Comparison of ENCODE assay signal across 9 cellular contexts in the genomic region with DNA sequence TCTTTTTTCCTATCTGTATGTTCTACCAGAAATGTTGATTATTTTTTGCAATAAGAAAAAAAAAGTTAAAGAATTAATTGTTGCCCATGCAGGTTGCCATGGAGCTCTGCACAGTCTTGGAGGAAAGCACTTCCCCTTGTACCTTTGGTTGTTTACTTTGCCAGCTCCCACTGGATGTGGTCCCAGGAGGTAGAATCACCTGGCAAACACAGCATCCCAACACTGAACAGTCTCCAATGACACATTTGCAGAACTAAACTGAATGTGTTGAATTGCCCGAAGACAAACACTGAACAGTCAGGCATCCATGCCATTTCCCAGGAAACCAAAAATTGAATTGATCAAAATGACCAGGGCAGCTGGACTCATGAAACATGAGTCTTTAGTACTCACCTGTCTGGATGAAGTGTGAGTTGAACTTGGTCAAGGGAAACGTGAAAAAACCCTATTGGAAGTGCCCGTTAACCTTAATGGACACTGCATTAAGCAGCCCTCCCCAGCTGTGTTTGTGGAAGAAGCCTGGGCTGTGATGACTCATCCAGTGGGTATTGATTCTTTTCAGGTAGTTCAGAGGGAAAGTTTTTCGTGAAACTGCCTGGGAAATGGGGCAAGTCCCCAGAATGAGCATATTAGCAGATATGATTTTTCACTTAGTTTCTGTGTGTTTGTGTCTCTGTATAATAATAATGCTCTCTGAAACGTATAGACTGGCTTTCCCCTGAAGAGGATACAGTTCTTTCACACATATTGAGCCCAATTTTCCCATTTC.
DNase-seq lines count a peak whose midpoint lies in the region; ATAC-seq and TF ChIP-seq lines count a peak whose summit lies in the region.
"Had no signal": no experiment of that assay in that cellular context is flagged by ENCODE, and none has a peak within 500 bp of the region (broad histone marks: within the 10 kb centered on the region; RNA-seq: fewer than 3 reads in every experiment).

No MANE protein-coding gene starts in this region.

- peaks cover 5% of the 10 kb centered on the region for H3K36me3 Mint-ChIP-seq in nephron progenitor cell (ENCODE audit: low read depth)

- no peak overlapping the region for H2AFZ ChIP-seq in SK-N-SH (ENCODE audit: low read depth)

- H3K27ac Mint-ChIP-seq in nephron progenitor cell = peak overlapping the region; percentile 64

- no peaks in the 10 kb centered on the region for H3K9me2 ChIP-seq in SK-N-SH

- no peaks in the 10 kb centered on the region for H3K4me1 ChIP-seq in SK-N-SH (ENCODE audit: control insufficient read depth in 1 of 2, insufficient read depth in 2 of 2, low read depth in 1 of 2, low read length in 1 of 2)
- H3K4me1 ChIP-seq: sigmoid colon had no signal

- no peaks in the 10 kb centered on the region for H3K79me2 ChIP-seq in SK-N-SH (ENCODE audit: insufficient read depth)

- peak; percentile 37 for ATAC-seq in GM19324 (IDR thresholded peaks at IDR 0.05; ENCODE audit: low FRiP score, unreplicated experiment)
- ATAC-seq in HG02852 (IDR thresholded peaks at IDR 0.05; ENCODE audit: unreplicated experiment) = peak; percentile 59

- no peaks in the 10 kb centered on the region for H3K9me3 ChIP-seq in SK-N-SH
- H3K9me3 ChIP-seq: sigmoid colon had no signal

- no peak overlapping the region for H3K9ac ChIP-seq in SK-N-SH

- H3K36me3 ChIP-seq in SK-N-SH (replicated peaks in 1 of 2; ENCODE audit: control insufficient read depth in 1 of 2, insufficient read depth in 2 of 2, low read length in 1 of 2) = no peaks in the 10 kb centered on the region
- H3K36me3 ChIP-seq: sigmoid colon had no signal

- TF ChIP-seq EP300 in SK-N-SH (IDR thresholded peaks at IDR 0.05; ENCODE audit: borderline replicate concordance in 1 of 2, low read depth in 1 of 2, low read length in 1 of 2) = no peak

- POLR2A ChIA-PET in SK-N-SH (lab: Yijun Ruan, JAX) = no interaction called here

- no peaks in the 10 kb centered on the region for H3K27me3 ChIP-seq in SK-N-SH (ENCODE audit: insufficient read depth)
- H3K27me3 ChIP-seq: sigmoid colon had no signal

- DNase-seq in NCI-H345 treated with DMSO at 0.1 percent for 48 hours (lab: John Stamatoyannopoulos, UW; ENCODE audit: unreplicated experiment) = peak; percentile 23
- DNase-seq in nephron progenitor cell = no peak
- no peak for DNase-seq in SK-N-SH
- no peak for DNase-seq in stimulated activated CD8-positive, alpha-beta memory T cell treated with anti-CD3 and anti-CD28 coated beads, Interleukin-4, amount 100 ng/mL, for 48 hours
- DNase-seq in MV-4-11 (lab: John Stamatoyannopoulos, UW) = no peak
- DNase-seq: sigmoid colon had no signal

- H3K27me3 Mint-ChIP-seq in nephron progenitor cell (ENCODE audit: low read depth, poor library complexity) = no peaks in the 10 kb centered on the region

- no peak overlapping the region for H3K4me3 ChIP-seq in SK-N-SH (ENCODE audit: low read depth in 2 of 2, low read length in 1 of 2)
- H3K4me3 ChIP-seq: sigmoid colon had no signal

- H4K20me1 ChIP-seq in SK-N-SH (ENCODE audit: insufficient read depth) = no peaks in the 10 kb centered on the region

- no peak for TF ChIP-seq RAD21 in SK-N-SH (IDR thresholded peaks at IDR 0.05; ENCODE audit: low read length)

- H3K9me3 Mint-ChIP-seq in nephron progenitor cell = peaks cover 7% of the 10 kb centered on the region

- TF ChIP-seq CTCF in nephron progenitor cell (IDR thresholded peaks at IDR 0.05) (no peak), SK-N-SH (IDR thresholded peaks at IDR 0.05) (no peak)

- no peak overlapping the region for H3K4me3 Mint-ChIP-seq in nephron progenitor cell

- no peak overlapping the region for H3K4me2 ChIP-seq in SK-N-SH

- H3F3A ChIP-seq in SK-N-SH (replicated peaks; ENCODE audit: insufficient read depth) = no peaks in the 10 kb centered on the region

- H3K27ac ChIP-seq in SK-N-SH (ENCODE audit: low read depth in 2 of 2, low read length in 1 of 2) = no peak overlapping the region
- H3K27ac ChIP-seq: HL-60, sigmoid colon had no signal

- H3K4me1 Mint-ChIP-seq in nephron progenitor cell = peaks cover 55% of the 10 kb centered on the region

- CTCF ChIA-PET in SK-N-SH (lab: Yijun Ruan, JAX) = interaction anchor here (0.6 to 1.0 kb wide), 2 partner anchors 10 to 312 kb away, joined by 3 read pairs; no protein-coding TSS in a partner anchor

- WGBS in SK-N-SH (ENCODE audit: low lambda C conversion rate) = 43% methylated on average over 5 of the region's 5 CpGs

TF ChIP-seq in SK-N-SH, 30 proteins besides CTCF, POLR2A, EP300 and RAD21:
- TF ChIP-seq, protein P1, sequence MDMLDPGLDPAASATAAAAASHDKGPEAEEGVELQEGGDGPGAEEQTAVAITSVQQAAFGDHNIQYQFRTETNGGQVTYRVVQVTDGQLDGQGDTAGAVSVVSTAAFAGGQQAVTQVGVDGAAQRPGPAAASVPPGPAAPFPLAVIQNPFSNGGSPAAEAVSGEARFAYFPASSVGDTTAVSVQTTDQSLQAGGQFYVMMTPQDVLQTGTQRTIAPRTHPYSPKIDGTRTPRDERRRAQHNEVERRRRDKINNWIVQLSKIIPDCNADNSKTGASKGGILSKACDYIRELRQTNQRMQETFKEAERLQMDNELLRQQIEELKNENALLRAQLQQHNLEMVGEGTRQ (IDR thresholded peaks at IDR 0.05; ENCODE audit: borderline replicate concordance, low read depth, low read length) = no peak
- no peak for TF ChIP-seq RXRA (IDR thresholded peaks at IDR 0.05; ENCODE audit: borderline replicate concordance, low read depth)
- no peak for TF ChIP-seq PBX3 (IDR thresholded peaks at IDR 0.05)
- no peak for TF ChIP-seq GATA2 (CRISPR knock-in tag; IDR thresholded peaks at IDR 0.05)
- TF ChIP-seq CHD2 (IDR thresholded peaks at IDR 0.05; ENCODE audit: low read length, partially characterized antibody) = no peak
- no peak for TF ChIP-seq USF1 (IDR thresholded peaks at IDR 0.05; ENCODE audit: borderline replicate concordance, low read depth)
- TF ChIP-seq GABPA (IDR thresholded peaks at IDR 0.05; ENCODE audit: low read depth) = no peak
- TF ChIP-seq FOXJ3 (CRISPR knock-in tag; IDR thresholded peaks at IDR 0.05) = no peak
- TF ChIP-seq JUND (IDR thresholded peaks at IDR 0.05) = no peak
- TF ChIP-seq, protein P2, sequence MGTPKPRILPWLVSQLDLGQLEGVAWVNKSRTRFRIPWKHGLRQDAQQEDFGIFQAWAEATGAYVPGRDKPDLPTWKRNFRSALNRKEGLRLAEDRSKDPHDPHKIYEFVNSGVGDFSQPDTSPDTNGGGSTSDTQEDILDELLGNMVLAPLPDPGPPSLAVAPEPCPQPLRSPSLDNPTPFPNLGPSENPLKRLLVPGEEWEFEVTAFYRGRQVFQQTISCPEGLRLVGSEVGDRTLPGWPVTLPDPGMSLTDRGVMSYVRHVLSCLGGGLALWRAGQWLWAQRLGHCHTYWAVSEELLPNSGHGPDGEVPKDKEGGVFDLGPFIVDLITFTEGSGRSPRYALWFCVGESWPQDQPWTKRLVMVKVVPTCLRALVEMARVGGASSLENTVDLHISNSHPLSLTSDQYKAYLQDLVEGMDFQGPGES (IDR thresholded peaks at IDR 0.05; ENCODE audit: low read depth, low read length) = no peak
- no peak for TF ChIP-seq RFX5 (IDR thresholded peaks at IDR 0.05; ENCODE audit: low read length)
- no peak for TF ChIP-seq YY1 (IDR thresholded peaks at IDR 0.05; ENCODE audit: low read depth)
- TF ChIP-seq MEF2A (IDR thresholded peaks at IDR 0.05; ENCODE audit: borderline replicate concordance, low read depth) = no peak
- no peak for TF ChIP-seq SMC3 (IDR thresholded peaks at IDR 0.05; ENCODE audit: low read depth, low read length)
